18 cellular contexts compared by ENCODE assay signal in the genomic region with DNA sequence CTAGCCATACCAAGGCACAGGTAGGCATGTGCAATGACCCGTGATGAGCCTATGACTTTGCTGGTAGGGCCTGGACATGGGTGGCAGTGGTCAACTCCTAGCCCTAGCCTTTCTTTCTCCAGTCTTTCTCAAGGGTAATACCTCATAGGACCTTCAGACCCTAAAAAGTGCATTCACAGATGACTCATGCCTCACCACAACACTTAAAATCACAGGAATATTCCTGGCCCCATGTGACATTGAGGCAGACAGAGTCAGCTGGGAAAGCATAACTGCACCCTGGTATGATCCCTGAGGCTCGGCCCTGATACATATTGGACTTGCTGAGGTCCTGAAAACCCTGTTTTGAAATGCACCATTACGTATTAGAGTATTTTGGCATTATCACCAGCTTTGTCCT.
DNase-seq lines count a peak whose midpoint lies in the region; ATAC-seq and TF ChIP-seq lines count a peak whose summit lies in the region.
"Had no signal": no experiment of that assay in that cellular context is flagged by ENCODE, and none has a peak within 500 bp of the region (broad histone marks: within the 10 kb centered on the region; RNA-seq: fewer than 3 reads in every experiment).

No MANE protein-coding gene starts in this region.

- DNase-seq in DMS53 (lab: John Stamatoyannopoulos, UW) (peak; percentile 13), DMS53 treated with DMSO at 0.1 percent for 48 hours (lab: John Stamatoyannopoulos, UW; ENCODE audit: unreplicated experiment) (no peak), brain microvascular endothelial cell (peak; percentile 81), iris pigment epithelial cell (ENCODE audit: low read depth) (peak; percentile 38), AG08395 (ENCODE audit: low spot score) (no peak)
- DNase-seq in effector CD8-positive, alpha-beta T cell (lab: John Stamatoyannopoulos, UW) = no peak
- DNase-seq: COR-L47, DMS153, NCI-H1092 treated with DMSO at 0.1 percent for 48 hours, NCI-H1694, NCI-H345, NCI-H69 had no signal

- H3K4me3 ChIP-seq in brain microvascular endothelial cell (ENCODE audit: low read depth, low read length) = no peak overlapping the region
- H3K4me3 ChIP-seq: BLaER1 treated with 17β-estradiol and CSF1 and Interleukin-3, amounts not matched to agents 10 nM and 100 nM; SJSA1 had no signal

- no peak for TF ChIP-seq CTCF in brain microvascular endothelial cell (IDR thresholded peaks at IDR 0.05; ENCODE audit: low read depth, low read length, missing control alignments)

- ATAC-seq in GM21360 (IDR thresholded peaks at IDR 0.05; ENCODE audit: unreplicated experiment) (no peak), HG02870 (IDR thresholded peaks at IDR 0.05; ENCODE audit: unreplicated experiment) (no peak)
- ATAC-seq: HCT116 had no signal

- H3K27ac ChIP-seq in brain microvascular endothelial cell = peak overlapping the region; percentile 12
- H3K27ac ChIP-seq: 22Rv1; BLaER1 treated with 17β-estradiol and CSF1 and Interleukin-3, amounts not matched to agents 10 nM and 100 nM; SJSA1 had no signal

- in situ Hi-C loops in brain microvascular endothelial cell (cut with HindIII; ENCODE audit: low pct_ligation_motif_present, low sequenced_read_pairs) = no loop called here

- H3K27me3 ChIP-seq in brain microvascular endothelial cell (replicated peaks) = no peaks in the 10 kb centered on the region
- H3K27me3 ChIP-seq: BLaER1 treated with 17β-estradiol and CSF1 and Interleukin-3, amounts not matched to agents 10 nM and 100 nM; SJSA1 had no signal

- no peaks in the 10 kb centered on the region for H3K36me3 ChIP-seq in brain microvascular endothelial cell (replicated peaks)
- H3K36me3 ChIP-seq: BLaER1 treated with 17β-estradiol and CSF1 and Interleukin-3, amounts not matched to agents 10 nM and 100 nM; SJSA1 had no signal

Comparison
In these comparisons a context has a peak if more than half of its experiments do, and no peak if none do; other contexts are left out.
1. DNase-seq: peak in DMS53 (single experiment), brain microvascular endothelial cell (single experiment) and iris pigment epithelial cell (single experiment); none in DMS53 treated with DMSO at 0.1 percent for 48 hours (single experiment), AG08395 (single experiment) and effector CD8-positive, alpha-beta T cell (single experiment).